Comparison of ENCODE assay signal across 8 cellular contexts in genomic region chr4:80361329-80361900, GRCh38. TPM values are rescaled to one million over a fixed set of nuclear protein-coding genes. Genes with fewer than 3 reads are reported as not detected.
DNase-seq lines count a peak whose midpoint lies in the region; ATAC-seq, FAIRE-seq and TF ChIP-seq lines count a peak whose summit lies in the region.

No MANE protein-coding gene starts in this region.

- POLR2A ChIA-PET in K562 (lab: Yijun Ruan, JAX) = no interaction called here

- no peak overlapping the region for H3K9ac ChIP-seq in K562 (ENCODE audit: insufficient read depth in 1 of 2, low read depth in 2 of 2, low read length in 2 of 2)

- DNase-seq in DMS53 treated with DMSO at 0.1 percent for 48 hours (lab: John Stamatoyannopoulos, UW; ENCODE audit: unreplicated experiment) = peak; percentile 27
- peak; percentile 29 for DNase-seq in LoVo (ENCODE audit: low spot score)
- peak in 2 of 4 experiments; percentile 13 to 17 for DNase-seq in K562 (ENCODE audit: extremely low read depth in 1 of 4, low spot score in 3 of 4)
- DNase-seq in lower lobe of right lung = no peak
- no peak for DNase-seq in activated CD8-positive, alpha-beta memory T cell treated with anti-CD3 and anti-CD28 coated beads for 24 hours
- DNase-seq in 8988T = no peak
- no peak for DNase-seq in right cardiac atrium
- no peak for DNase-seq in ovary

- H3K27me3 ChIP-seq in K562 (ENCODE audit: control insufficient read depth in 2 of 2, insufficient read depth in 2 of 2, low read length in 2 of 2) (no peaks in the 10 kb centered on the region), lower lobe of right lung (ENCODE audit: low read depth) (peaks cover 9% of the 10 kb centered on the region), right cardiac atrium (ENCODE audit: control insufficient read depth, insufficient read depth) (no peaks in the 10 kb centered on the region), ovary (no peaks in the 10 kb centered on the region)

- H3K4me3 ChIP-seq in K562 (no peak overlapping the region), lower lobe of right lung (no peak overlapping the region), right cardiac atrium (ENCODE audit: low read length) (no peak overlapping the region), ovary (no peak overlapping the region)

- H3K9me3 ChIP-seq in K562 (replicated peaks; ENCODE audit: control insufficient read depth, insufficient read depth, low read depth, low read length) = no peaks in the 10 kb centered on the region
- H3K9me3 ChIP-seq in lower lobe of right lung = no peaks in the 10 kb centered on the region
- H3K9me3 ChIP-seq in right cardiac atrium (ENCODE audit: control insufficient read depth, low read length) = no peaks in the 10 kb centered on the region
- H3K9me3 ChIP-seq in ovary = no peaks in the 10 kb centered on the region

- CTCF ChIA-PET in K562 (lab: Yijun Ruan, JAX; ENCODE audit: low intra/inter-chr PET ratio) = interaction anchor here (1.0 to 1.1 kb wide), 3 partner anchors 141 to 679 kb away, joined by 3 to 4 read pairs (median 4); no protein-coding TSS in a partner anchor

- no peaks in the 10 kb centered on the region for H3K36me3 ChIP-seq in K562 (ENCODE audit: control insufficient read depth, insufficient read depth, low read length)
- H3K36me3 ChIP-seq in lower lobe of right lung = no peaks in the 10 kb centered on the region
- H3K36me3 ChIP-seq in ovary = no peaks in the 10 kb centered on the region

- WGBS in K562 (ENCODE audit: insufficient coverage, low coverage, missing lambda C conversion rate) = 5% methylated on average over 1 of the region's 1 CpG
- WGBS in right cardiac atrium = 75% methylated on average over 1 of the region's 1 CpG
- 56 to 68% (median 63%) methylated on average over 1 of the region's 1 CpG for WGBS in ovary, 3 donors

- no TSS peak for BruUV-seq in K562 (replicated peaks; lab: Mats Ljungman, UMichigan)

- H3K9me1 ChIP-seq in K562 (ENCODE audit: control insufficient read depth, insufficient read depth, low read length) = no peaks in the 10 kb centered on the region

- H2AFZ ChIP-seq in K562 (ENCODE audit: low read depth, low read length) = no peak overlapping the region

- no peak for ATAC-seq in K562
- ATAC-seq in lower lobe of right lung = peak in 1 of 2 donors; percentile 55
- no peak for ATAC-seq in right cardiac atrium

- no peak for FAIRE-seq in K562 (lab: Jason Lieb, UNC)

- intact Hi-C loops in K562 (cut with micrococcal nuclease) (loop anchor here (5.0 to 10.0 kb wide), 4 partner anchors 123 to 1409 kb away; no protein-coding TSS in a partner anchor), lower lobe of right lung (cut with DNase I) (loop anchor here (10.0 kb wide), 1 partner anchor 693 kb away; no protein-coding TSS in a partner anchor), right cardiac atrium (cut with DNase I) (loop anchor here in 3 of 4 donors (5.0 to 10.0 kb wide), 5 partner anchors 623 to 691 kb away; no protein-coding TSS in a partner anchor), ovary (cut with DNase I) (loop anchor here in 2 of 4 donors (5.0 to 10.0 kb wide), 3 partner anchors 631 to 691 kb away; no protein-coding TSS in a partner anchor)

- no peaks in the 10 kb centered on the region for H3K79me2 ChIP-seq in K562 (ENCODE audit: control insufficient read depth, insufficient read depth, low read length)

- TF ChIP-seq CTCF in K562 (IDR thresholded peaks at IDR 0.05 in 2 of 3, conservative IDR thresholded peaks at IDR 0.05 in 1 of 3; ENCODE audit: insufficient read depth in 2 of 3, low read depth in 1 of 3, low read length in 3 of 3) (peak; percentile 18 to 56 (median 23); a peak in 3 of 6 replicates), lower lobe of right lung (IDR thresholded peaks at IDR 0.05) (peak; percentile 38), ovary (IDR thresholded peaks at IDR 0.05) (peak in 1 of 3 donors; percentile 30)

- no peaks in the 10 kb centered on the region for H3K4me1 ChIP-seq in K562 (replicated peaks in 1 of 2; ENCODE audit: control insufficient read depth in 2 of 2, insufficient read depth in 2 of 2, low read length in 2 of 2)
- H3K4me1 ChIP-seq in lower lobe of right lung = no peaks in the 10 kb centered on the region
- no peaks in the 10 kb centered on the region for H3K4me1 ChIP-seq in right cardiac atrium (ENCODE audit: control insufficient read depth, insufficient read depth, low read length)
- no peaks in the 10 kb centered on the region for H3K4me1 ChIP-seq in ovary (ENCODE audit: insufficient read depth)

- H3K4me2 ChIP-seq in K562 (ENCODE audit: insufficient read depth, low read length) = no peak overlapping the region

- peak; percentile 63 to 78 for TF ChIP-seq RAD21 in K562 (CRISPR knock-in tag; conservative IDR thresholded peaks at IDR 0.05 in 1 of 2, IDR thresholded peaks at IDR 0.05 in 1 of 2)

- TF ChIP-seq EP300 in K562 (IDR thresholded peaks at IDR 0.05; ENCODE audit: low read length) = no peak
- no peak for TF ChIP-seq EP300 in ovary (IDR thresholded peaks at IDR 0.05)

- in situ Hi-C loops in K562 (cut with MboI) = loop anchor here (10.0 to 25.0 kb wide), 2 partner anchors 426 to 993 kb away; no protein-coding TSS in a partner anchor

- TF ChIP-seq POLR2A in K562 (conservative IDR thresholded peaks at IDR 0.05) (no peak), ovary (IDR thresholded peaks at IDR 0.05) (no peak)

- no peaks in the 10 kb centered on the region for H4K20me1 ChIP-seq in K562 (replicated peaks; ENCODE audit: control insufficient read depth, insufficient read depth, low read length)

- H3K27ac ChIP-seq in K562 (ENCODE audit: extremely low read depth, low read depth, low read length) (no peak overlapping the region), lower lobe of right lung (no peak overlapping the region), right cardiac atrium (ENCODE audit: low read length) (no peak overlapping the region), ovary (no peak overlapping the region)

TF ChIP-seq in K562, 482 proteins besides CTCF, POLR2A, EP300 and RAD21:
- TF ChIP-seq SMC3 (conservative IDR thresholded peaks at IDR 0.05; ENCODE audit: insufficient read depth, low read depth, low read length) = peak; percentile 30; the same call in 1 of the 2 replicates
- no peak for TF ChIP-seq SREBF1 (IDR thresholded peaks at IDR 0.05; ENCODE audit: borderline replicate concordance, low read depth, low read length)
- no peak for TF ChIP-seq KDM5B (IDR thresholded peaks at IDR 0.05; ENCODE audit: insufficient replicate concordance, low read depth, low read length)
- 0 out of 2 replicates have a peak, but pooled peaks have one; percentile 52 for TF ChIP-seq DEAF1 (CRISPR knock-in tag; IDR thresholded peaks at IDR 0.05)
- TF ChIP-seq ARID3A (IDR thresholded peaks at IDR 0.05; ENCODE audit: borderline replicate concordance, low read depth, low read length) = peak; percentile 24; the same call in 1 of the 2 replicates

RNA-seq across cellular contexts. Expression of gene CFAP299, which starts 25.9 kb away (rescaled TPM):
- total RNA-seq in K562 (2011; cell fraction: chromatin; rRNA removed; ENCODE audit: low replicate concordance) = 3.1 and 6.3 TPM in 2 replicates
- 1.8 and 2.9 TPM in 2 replicates for total RNA-seq in K562 (2011; cell fraction: nucleolus; rRNA removed)
- 5.4 and 7.1 TPM in 2 replicates for total RNA-seq in K562 (2011; cell fraction: nucleoplasm; rRNA removed)
- total RNA-seq in K562 (2014; rRNA removed) (0.82 and 3.0 TPM in 2 replicates), K562 (2014; rRNA removed; fragmentation: Illumina TruSeq; extraction: Trizol) (0.61 and 0.62 TPM in 2 replicates), K562 (2015; rRNA removed; fragmentation: Illumina TruSeq; extraction: Trizol) (0.87 and 1.0 TPM in 2 replicates), K562 (2021) (0.09 and 0.67 TPM in 2 replicates), lower lobe of right lung (5.1 TPM), right cardiac atrium (not detected), ovary (10 to 100 TPM in 1 of 7 donors, 1 to 10 TPM in 2, under 1 TPM in 2, not detected in 2; 0.77 to 17.0 (median 1.0) TPM)
- polyA plus RNA-seq in K562 (2011; rRNA removed) (0.39 and 0.81 TPM in 2 replicates), K562 (2014; fragmentation: Illumina TruSeq; extraction: Trizol) (0.29 and 0.76 TPM in 2 replicates), K562 (2014; fragmentation: Nextera tagmentation; extraction: Ambion mirVana) (under 1 TPM; 0.69 to 0.78 TPM), K562 (2014; rRNA removed) (0.33 TPM in 1 of 2 replicates, not detected in the other), right cardiac atrium (not detected), ovary (under 1 TPM; 0.32 to 0.33 TPM)
- 0.16 TPM in 1 of 2 replicates, not detected in the other for polyA plus RNA-seq in K562 (2011; cell fraction: cytosol; rRNA removed)
- 0.84 and 1.4 TPM in 2 replicates for polyA plus RNA-seq in K562 (2011; cell fraction: nucleus; rRNA removed)
- polyA plus RNA-seq in K562 (2012) = 0.94 and 1.2 TPM in 2 replicates
- polyA minus RNA-seq in K562 (2011; rRNA and poly(A)+ RNA removed) = 2.9 and 3.5 TPM in 2 replicates
- polyA minus RNA-seq in K562 (2011; cell fraction: cytosol; rRNA and poly(A)+ RNA removed) = not detected in 2 replicates
- polyA minus RNA-seq in K562 (2011; cell fraction: nucleus; rRNA and poly(A)+ RNA removed) = 5.4 and 6.0 TPM in 2 replicates

Comparison
In these comparisons a context has a peak if more than half of its experiments do, and no peak if none do; other contexts are left out.
1. DNase-seq: peak in DMS53 treated with DMSO at 0.1 percent for 48 hours (single experiment) and LoVo (single experiment); none in lower lobe of right lung (single experiment), activated CD8-positive, alpha-beta memory T cell treated with anti-CD3 and anti-CD28 coated beads for 24 hours (single experiment), 8988T (single experiment), right cardiac atrium (0 of 3) and ovary (0 of 5).